8 cellular contexts compared by ENCODE assay signal in genomic region chr9:4970970-4971641, GRCh38. TPM values are rescaled to one million over a fixed set of nuclear protein-coding genes. Genes with fewer than 3 reads are reported as not detected.
DNase-seq lines count a peak whose midpoint lies in the region; ATAC-seq, FAIRE-seq and TF ChIP-seq lines count a peak whose summit lies in the region.

No MANE protein-coding gene starts in this region.

- no peak for TF ChIP-seq CTCF in right lobe of liver (IDR thresholded peaks at IDR 0.05)
- TF ChIP-seq CTCF in HepG2 (CRISPR knock-in tag; IDR thresholded peaks at IDR 0.05): no peak
- no peak for TF ChIP-seq CTCF in H9 (conservative IDR thresholded peaks at IDR 0.05)

- WGBS in right lobe of liver (ENCODE audit: insufficient coverage, low coverage, low lambda C conversion rate, missing lambda C conversion rate): 80% methylated on average over 7 of the region's 8 CpGs
- WGBS in HepG2 (ENCODE audit: low lambda C conversion rate): 68% methylated on average over 8 of the region's 8 CpGs
- no CpG with 5 or more reads among the region's 8 CpGs for WGBS in H9 (ENCODE audit: extremely low coverage, insufficient read length, low lambda C conversion rate)

- H3K9me3 ChIP-seq in right lobe of liver: no peaks in the 10 kb centered on the region
- H3K9me3 ChIP-seq in HepG2 (ENCODE audit: low read length): no peaks in the 10 kb centered on the region
- H3K9me3 ChIP-seq in H9 (ENCODE audit: control insufficient read depth, low read depth, low read length): no peaks in the 10 kb centered on the region

- H4K8ac ChIP-seq in H9 (replicated peaks; ENCODE audit: insufficient read length, low read depth, low read length): no peak overlapping the region

- no peak overlapping the region for H3K4ac ChIP-seq in H9 (ENCODE audit: low read depth, low read length)

- H3K27me3 ChIP-seq in right lobe of liver (no peaks in the 10 kb centered on the region), HepG2 (ENCODE audit: control insufficient read depth in 1 of 2, insufficient read depth in 2 of 2, low read length in 2 of 2) (no peaks in the 10 kb centered on the region), H9 (ENCODE audit: insufficient read depth, low read length) (no peaks in the 10 kb centered on the region)

- no peak overlapping the region for H2BK12ac ChIP-seq in H9 (ENCODE audit: insufficient read length, low read depth, low read length)

- CTCF ChIA-PET in HepG2 (lab: Yijun Ruan, JAX; ENCODE audit: low intra/inter-chr PET ratio, low total read pairs): no interaction called here
- CTCF ChIA-PET in activated CD8-positive, alpha-beta memory T cell treated with anti-CD3 and anti-CD28 coated beads, Interleukin-2, amount 10 ng/mL, durations not matched to agents 7 days and 5 days (lab: Charles Lee): interaction anchor here (0.7 to 1.4 kb wide), 5 partner anchors 12 to 220 kb away, joined by 3 to 11 read pairs (median 4); partner anchors contain the start of gene JAK2

- peaks cover 32% of the 10 kb centered on the region for H3K4me1 Mint-ChIP-seq in activated CD8-positive, alpha-beta memory T cell treated with anti-CD3 and anti-CD28 coated beads, Interleukin-2, amount 10 ng/mL, durations not matched to agents 7 days and 5 days
- H3K4me1 Mint-ChIP-seq in H9: peaks cover 0 to 3% of the 10 kb centered on the region in 2 experiments; a peak in 1 of 4 replicates

- intact Hi-C loops in right lobe of liver (cut with DNase I): no loop called here
- intact Hi-C loops in HepG2 (cut with micrococcal nuclease; ENCODE audit: unreplicated experiment): no loop called here

- no peaks in the 10 kb centered on the region for H3K27me3 Mint-ChIP-seq in activated CD8-positive, alpha-beta memory T cell treated with anti-CD3 and anti-CD28 coated beads, Interleukin-2, amount 10 ng/mL, durations not matched to agents 7 days and 5 days
- H3K27me3 Mint-ChIP-seq in H9 (ENCODE audit: low read depth): no peaks in the 10 kb centered on the region

- H4K91ac ChIP-seq in H9 (ENCODE audit: insufficient read length, low read depth, low read length): no peak overlapping the region

- no peak overlapping the region for H2BK5ac ChIP-seq in H9 (ENCODE audit: insufficient read length, low read length)

- H3K79me1 ChIP-seq in H9 (ENCODE audit: insufficient read depth, low read depth, low read length, poor library complexity, severe bottlenecking): no peaks in the 10 kb centered on the region

- no peak overlapping the region for H3K18ac ChIP-seq in H9 (ENCODE audit: insufficient read length, low read depth, low read length)

- in situ Hi-C loops in HepG2 (cut with HindIII; ENCODE audit: extremely low pct_ligation_motif_present, low pct_unique_long_range_greater_than_20kb): no loop called here

- no peak overlapping the region for H3K14ac ChIP-seq in H9 (ENCODE audit: insufficient read depth, low read length)

- H3K4me1 ChIP-seq in right lobe of liver (no peaks in the 10 kb centered on the region), HepG2 (ENCODE audit: insufficient read depth, low read length) (peaks cover 17% of the 10 kb centered on the region), H9 (ENCODE audit: insufficient read depth, low read length) (no peaks in the 10 kb centered on the region; the same call in 1 of the 2 replicates)

- H3K9ac ChIP-seq in HepG2 (ENCODE audit: insufficient read depth, low read depth, low read length): no peak overlapping the region
- H3K9ac ChIP-seq in H9 (ENCODE audit: extremely low read depth, insufficient read length, low read length): no peak overlapping the region

- H3K4me2 ChIP-seq in HepG2 (ENCODE audit: low read depth, low read length): no peak overlapping the region
- H3K4me2 ChIP-seq in H9 (ENCODE audit: insufficient read depth, insufficient read length, low read length): no peak overlapping the region

- no peak overlapping the region for H3K4me3 Mint-ChIP-seq in activated CD8-positive, alpha-beta memory T cell treated with anti-CD3 and anti-CD28 coated beads, Interleukin-2, amount 10 ng/mL, durations not matched to agents 7 days and 5 days
- no peak overlapping the region for H3K4me3 Mint-ChIP-seq in H9

- POLR2A ChIA-PET in HepG2 (lab: Yijun Ruan, JAX): no interaction called here

- no peaks in the 10 kb centered on the region for H3K9me3 Mint-ChIP-seq in activated CD8-positive, alpha-beta memory T cell treated with anti-CD3 and anti-CD28 coated beads, Interleukin-2, amount 10 ng/mL, durations not matched to agents 7 days and 5 days (ENCODE audit: low read depth)
- H3K9me3 Mint-ChIP-seq in H9: no peaks in the 10 kb centered on the region

- FAIRE-seq in HepG2 (lab: Jason Lieb, UNC): no peak
- no peak for FAIRE-seq in frontal cortex (lab: Jason Lieb, UNC)
- no peak for FAIRE-seq in H54 (lab: Jason Lieb, UNC)

- DNase-seq in right lobe of liver: no peak
- DNase-seq in HepG2 (ENCODE audit: low spot score): no peak
- DNase-seq in activated CD8-positive, alpha-beta memory T cell treated with anti-CD3 and anti-CD28 coated beads, Interleukin-2, amount 10 ng/mL, durations not matched to agents 7 days and 5 days: peak; percentile 86
- DNase-seq in stimulated activated CD4-positive, alpha-beta T cell treated with anti-CD3 and anti-CD28 coated beads, Interleukin-4, amount 100 ng/mL, for 48 hours (ENCODE audit: low read depth in 2 of 2): peak; percentile 46 to 70
- DNase-seq in frontal cortex (ENCODE audit: low spot score in 2 of 2): no peak
- no peak for DNase-seq in H9
- DNase-seq in H54 (ENCODE audit: insufficient read length, low spot score): no peak

- no peak overlapping the region for H3K4me3 ChIP-seq in right lobe of liver
- H3K4me3 ChIP-seq in HepG2 (replicated peaks in 1 of 3; ENCODE audit: insufficient read depth in 1 of 3, low read depth in 2 of 3, low read length in 3 of 3): no peak overlapping the region

- TF ChIP-seq EP300 in HepG2 (IDR thresholded peaks at IDR 0.05; ENCODE audit: low read depth in 2 of 2, low read length in 2 of 2): no peak
- no peak for TF ChIP-seq EP300 in HepG2 (CRISPR knock-in tag; IDR thresholded peaks at IDR 0.05; ENCODE audit: borderline replicate concordance)

- ATAC-seq in right lobe of liver: peak in 3 of 4 donors; percentile 27 to 62 (median 31)
- no peak for ATAC-seq in HepG2
- peak; percentile 74 for ATAC-seq in HG03196 (IDR thresholded peaks at IDR 0.05; ENCODE audit: unreplicated experiment)
- ATAC-seq in activated CD8-positive, alpha-beta memory T cell treated with anti-CD3 and anti-CD28 coated beads, Interleukin-2, amount 10 ng/mL, durations not matched to agents 7 days and 5 days: peak; percentile 95

- TF ChIP-seq POLR2A in right lobe of liver (IDR thresholded peaks at IDR 0.05) (no peak), HepG2 (IDR thresholded peaks at IDR 0.05; ENCODE audit: insufficient read depth in 1 of 2, low read depth in 2 of 2, low read length in 2 of 2) (no peak), H54 (IDR thresholded peaks at IDR 0.05; ENCODE audit: low read depth, low read length) (no peak)

- TF ChIP-seq RAD21 in HepG2 (CRISPR knock-in tag; IDR thresholded peaks at IDR 0.05): no peak

- no peaks in the 10 kb centered on the region for H3K36me3 Mint-ChIP-seq in activated CD8-positive, alpha-beta memory T cell treated with anti-CD3 and anti-CD28 coated beads, Interleukin-2, amount 10 ng/mL, durations not matched to agents 7 days and 5 days
- no peaks in the 10 kb centered on the region for H3K36me3 Mint-ChIP-seq in H9 (ENCODE audit: insufficient read depth in 1 of 3, low read depth in 3 of 3)

- H3K27ac Mint-ChIP-seq in activated CD8-positive, alpha-beta memory T cell treated with anti-CD3 and anti-CD28 coated beads, Interleukin-2, amount 10 ng/mL, durations not matched to agents 7 days and 5 days: no peak overlapping the region
- no peak overlapping the region for H3K27ac Mint-ChIP-seq in H9

- no peak overlapping the region for H3T11ph ChIP-seq in H9 (ENCODE audit: low read length)

- H2AFZ ChIP-seq in HepG2 (ENCODE audit: low read length): no peak overlapping the region
- no peak overlapping the region for H2AFZ ChIP-seq in H9 (ENCODE audit: low read length)

- H3K23ac ChIP-seq in H9 (ENCODE audit: insufficient read length, low read depth, low read length): no peak overlapping the region

- no peak overlapping the region for H2AK5ac ChIP-seq in H9 (ENCODE audit: insufficient read length, low read length)

- no peak overlapping the region for H3K27ac ChIP-seq in right lobe of liver
- no peak overlapping the region for H3K27ac ChIP-seq in HepG2 (ENCODE audit: extremely low read length, insufficient read depth, low read length)
- no peak overlapping the region for H3K27ac ChIP-seq in H9 (ENCODE audit: insufficient read length, low read depth, low read length)

- no peak overlapping the region for H2BK120ac ChIP-seq in H9 (ENCODE audit: low read depth, low read length, poor library complexity, severe bottlenecking)

- no peak overlapping the region for H2BK20ac ChIP-seq in H9 (ENCODE audit: low read depth, low read length, poor library complexity, severe bottlenecking)

- no peak overlapping the region for H2BK15ac ChIP-seq in H9 (ENCODE audit: low read depth, low read length)

- H4K5ac ChIP-seq in H9 (ENCODE audit: insufficient read length, low read depth, low read length): no peak overlapping the region

- BruUV-seq in HepG2 (replicated peaks; lab: Mats Ljungman, UMichigan): no TSS peak

- H3K23me2 ChIP-seq in H9 (ENCODE audit: insufficient read length, low read depth, low read length, poor library complexity, severe bottlenecking): no peaks in the 10 kb centered on the region

- H3K36me3 ChIP-seq in right lobe of liver: no peaks in the 10 kb centered on the region
- H3K36me3 ChIP-seq in HepG2 (replicated peaks in 1 of 2; ENCODE audit: control insufficient read depth in 1 of 2, insufficient read depth in 2 of 2, low read length in 2 of 2): no peaks in the 10 kb centered on the region

- H3K56ac ChIP-seq in H9 (ENCODE audit: insufficient read length, low read depth, low read length): no peak overlapping the region

- H4K20me1 ChIP-seq in HepG2 (ENCODE audit: insufficient read depth, low read length) (no peaks in the 10 kb centered on the region), H9 (ENCODE audit: control insufficient read depth, insufficient read depth, insufficient read length) (no peaks in the 10 kb centered on the region)

- H3K79me2 ChIP-seq in HepG2 (ENCODE audit: insufficient read depth, low read length): no peaks in the 10 kb centered on the region
- H3K79me2 ChIP-seq in H9 (ENCODE audit: insufficient read depth, low read length): no peaks in the 10 kb centered on the region

RNA-seq across cellular contexts. Expression of gene JAK2, which starts 14.0 kb away (rescaled TPM):
- total RNA-seq in right lobe of liver (1 to 10 TPM; 3.6 to 6.5 (median 4.4) TPM), HepG2 (2016; rRNA removed; fragmentation: Illumina TruSeq; extraction: Trizol) (4.1 and 5.8 TPM in 2 replicates), frontal cortex (58.7 TPM), H9 (2021) (3.4 and 4.0 TPM in 2 replicates)
- total RNA-seq in HepG2 (2016; cell fraction: cytosol; rRNA removed; fragmentation: Illumina TruSeq; extraction: Trizol; ENCODE audit: low read depth): 1.9 TPM in 2 replicates
- total RNA-seq in HepG2 (2016; cell fraction: insoluble cytoplasmic fraction; rRNA removed; fragmentation: Illumina TruSeq; extraction: Trizol): 3.9 and 5.2 TPM in 2 replicates
- total RNA-seq in HepG2 (2016; cell fraction: membrane; rRNA removed; fragmentation: Illumina TruSeq; extraction: Trizol): 2.7 and 3.3 TPM in 2 replicates
- 8.9 and 9.8 TPM in 2 replicates for total RNA-seq in HepG2 (2016; cell fraction: nucleus; rRNA removed; fragmentation: Illumina TruSeq; extraction: Trizol)
- 0.97 and 1.1 TPM in 2 replicates for polyA plus RNA-seq in HepG2 (2011; rRNA removed)
- 0.36 and 0.69 TPM in 2 replicates for polyA plus RNA-seq in HepG2 (2011; cell fraction: cytosol; rRNA removed)
- polyA plus RNA-seq in HepG2 (2011; cell fraction: nucleus; rRNA removed): 1.8 and 1.9 TPM in 2 replicates
- 1.6 and 1.8 TPM in 2 replicates for polyA plus RNA-seq in HepG2 (2012)
- polyA plus RNA-seq in HepG2 (2016; cell fraction: cytosol; fragmentation: Illumina TruSeq; extraction: Trizol; ENCODE audit: low read depth): 0.11 and 0.22 TPM in 2 replicates
- 3.6 and 3.7 TPM in 2 replicates for polyA plus RNA-seq in HepG2 (2016; cell fraction: insoluble cytoplasmic fraction; fragmentation: Illumina TruSeq; extraction: Trizol; ENCODE audit: low read depth)
- polyA plus RNA-seq in HepG2 (2016; cell fraction: membrane; fragmentation: Illumina TruSeq; extraction: Trizol; ENCODE audit: low read depth): 0.78 and 0.98 TPM in 2 replicates
- polyA plus RNA-seq in HepG2 (2016; cell fraction: nucleus; fragmentation: Illumina TruSeq; extraction: Trizol; ENCODE audit: insufficient read depth, low read depth): 4.4 and 5.6 TPM in 2 replicates
- 1.4 and 3.3 TPM in 2 replicates for polyA minus RNA-seq in HepG2 (2011; rRNA and poly(A)+ RNA removed; ENCODE audit: low replicate concordance)
- 2.1 and 2.3 TPM in 2 replicates for polyA minus RNA-seq in HepG2 (2011; cell fraction: cytosol; rRNA and poly(A)+ RNA removed)
- 15.7 and 20.3 TPM in 2 replicates for polyA minus RNA-seq in HepG2 (2011; cell fraction: nucleus; rRNA and poly(A)+ RNA removed)
- 10 to 100 TPM; 20.6 to 27.0 TPM for total RNA-seq in activated CD8-positive, alpha-beta memory T cell treated with anti-CD3 and anti-CD28 coated beads, Interleukin-2, amount 10 ng/mL, durations not matched to agents 7 days and 5 days

Comparison
In these comparisons a context has a peak if more than half of its experiments do, and no peak if none do; other contexts are left out.
1. DNase-seq: peak in activated CD8-positive, alpha-beta memory T cell treated with anti-CD3 and anti-CD28 coated beads, Interleukin-2, amount 10 ng/mL, durations not matched to agents 7 days and 5 days (single experiment) and stimulated activated CD4-positive, alpha-beta T cell treated with anti-CD3 and anti-CD28 coated beads, Interleukin-4, amount 100 ng/mL, for 48 hours (2 of 2); none in right lobe of liver (0 of 3), HepG2 (single experiment), frontal cortex (0 of 2), H9 (single experiment) and H54 (single experiment).